Comparison of ENCODE assay signal across 8 cellular contexts in genomic region chr2:128027278-128027800, GRCh38. TPM values are rescaled to one million over a fixed set of nuclear protein-coding genes. Genes with fewer than 3 reads are reported as not detected.
DNase-seq lines count a peak whose midpoint lies in the region; ATAC-seq and TF ChIP-seq lines count a peak whose summit lies in the region.

No MANE protein-coding gene starts in this region.

- no peak for TF ChIP-seq POLR2A in NB4 (IDR thresholded peaks at IDR 0.05; ENCODE audit: extremely low read depth, insufficient read length)

- peak; percentile 100 for DNase-seq in GM03348 (ENCODE audit: low spot score)
- peak; percentile 100 for DNase-seq in NB4 (ENCODE audit: low read depth)
- DNase-seq in SK-N-DZ (ENCODE audit: low spot score) = peak; percentile 97
- DNase-seq in activated naive CD4-positive, alpha-beta T cell treated with anti-CD3 and anti-CD28 coated beads, Interleukin-2, amount 50 U/mL, for 16 hours = peak; percentile 99
- peak; percentile 58 for DNase-seq in glomerular endothelial cell (ENCODE audit: extremely low read depth, low read depth, low spot score)
- peak; percentile 87 to 100 (median 99) for DNase-seq in nucleus accumbens (lab: John Stamatoyannopoulos, UW)
- peak; percentile 96 for DNase-seq in superior temporal gyrus (ENCODE audit: extremely low spot score)

- TF ChIP-seq CTCF in NB4 (IDR thresholded peaks at IDR 0.05; ENCODE audit: low read depth, low read length) = no peak

- peak overlapping the region; percentile 70 for H3K4me3 ChIP-seq in NB4 (ENCODE audit: low read depth, low read length)

- ATAC-seq in HG02588 (IDR thresholded peaks at IDR 0.05; ENCODE audit: unreplicated experiment) = peak; percentile 80

RNA-seq across cellular contexts. Expression of gene SAP130, which starts 0.5 kb away (rescaled TPM):
- polyA plus RNA-seq in SK-N-DZ (2014; cell fraction: cytosol; rRNA removed) = 8.7 TPM in 2 replicates
- polyA plus RNA-seq in SK-N-DZ (2014; cell fraction: nucleus; rRNA removed) = 5.6 and 6.5 TPM in 2 replicates
- 10.7 and 13.8 TPM in 2 replicates for total RNA-seq in glomerular endothelial cell

Comparison
In these comparisons a context has a peak if more than half of its experiments do, and no peak if none do; other contexts are left out.
1. Peak in every context shown above with its lines: DNase-seq, ATAC-seq and H3K4me3 ChIP-seq.